15 cellular contexts compared by ENCODE assay signal in genomic region chr14:49497267-49497666, GRCh38.
A peak's percentile ranks its signal among the peaks of the same experiment; 100 is the strongest.
DNase-seq lines count a peak whose midpoint lies in the region; ATAC-seq, FAIRE-seq and TF ChIP-seq lines count a peak whose summit lies in the region.
"Had no signal": no experiment of that assay in that cellular context is flagged by ENCODE, and none has a peak within 500 bp of the region (broad histone marks: within the 10 kb centered on the region; RNA-seq: fewer than 3 reads in every experiment).

No MANE protein-coding gene starts in this region.

- peak; percentile 7 for ATAC-seq in HG03280 (IDR thresholded peaks at IDR 0.05; ENCODE audit: unreplicated experiment)
- no peak for ATAC-seq in activated T-cell treated with anti-CD3 and anti-CD28 coated beads, Interleukin-2, amount 50 U/mL, for 72 hours (replicated peaks in 1 of 2)

- no peak overlapping the region for H3K4me3 Mint-ChIP-seq in activated T-cell treated with anti-CD3 and anti-CD28 coated beads, Interleukin-2, amount 50 U/mL, for 72 hours
- H3K4me3 Mint-ChIP-seq: CD14-positive monocyte; CD4-positive, alpha-beta memory T cell; CD4-positive, CD25-positive, alpha-beta regulatory T cell; CD8-positive, alpha-beta memory T cell had no signal

- H3K36me3 Mint-ChIP-seq in activated T-cell treated with anti-CD3 and anti-CD28 coated beads, Interleukin-2, amount 50 U/mL, for 72 hours (ENCODE audit: insufficient read depth in 2 of 2): no peaks in the 10 kb centered on the region
- H3K36me3 Mint-ChIP-seq: CD14-positive monocyte; CD4-positive, alpha-beta memory T cell; CD4-positive, CD25-positive, alpha-beta regulatory T cell; CD8-positive, alpha-beta memory T cell had no signal

- TF ChIP-seq CTCF in HEK293 (tag by site-specific recombination; IDR thresholded peaks at IDR 0.05) (no peak), spleen (IDR thresholded peaks at IDR 0.05 in 8 of 11, conservative IDR thresholded peaks at IDR 0.05 in 3 of 11) (no peak)

- H3K36me3 ChIP-seq in HEK293 (ENCODE audit: control insufficient read depth in 2 of 2, insufficient read depth in 1 of 2, low read length in 2 of 2): no peaks in the 10 kb centered on the region
- H3K36me3 ChIP-seq in spleen: no peaks in the 10 kb centered on the region
- H3K36me3 ChIP-seq: BE2C, BLaER1 had no signal

- H3K27me3 ChIP-seq in spleen (replicated peaks in 1 of 7): peaks cover 0 to 18% (median 0%) of the 10 kb centered on the region in 7 donors
- H3K27me3 ChIP-seq: BLaER1 had no signal

- peak; percentile 1 for DNase-seq in dermis blood vessel endothelial cell
- no peak for DNase-seq in urothelium cell line (ENCODE audit: low spot score)
- no peak for DNase-seq in erythroblast (lab: John Stamatoyannopoulos, UW)
- DNase-seq in activated T-cell treated with anti-CD3 and anti-CD28 coated beads, Interleukin-2, amount 50 U/mL, for 72 hours: no peak
- DNase-seq in spleen: no peak
- no peak for DNase-seq in NCI-H774 (lab: John Stamatoyannopoulos, UW)
- DNase-seq: 8988T had no signal

- H3K9me3 Mint-ChIP-seq in activated T-cell treated with anti-CD3 and anti-CD28 coated beads, Interleukin-2, amount 50 U/mL, for 72 hours: no peaks in the 10 kb centered on the region
- H3K9me3 Mint-ChIP-seq: CD14-positive monocyte; CD4-positive, alpha-beta memory T cell; CD4-positive, CD25-positive, alpha-beta regulatory T cell; CD8-positive, alpha-beta memory T cell had no signal

- POLR2A ChIA-PET in HEK293 (lab: Yijun Ruan, JAX): no interaction called here

- no peak overlapping the region for H3K4me3 ChIP-seq in HEK293 (ENCODE audit: low read depth, low read length)
- H3K4me3 ChIP-seq in spleen: no peak overlapping the region
- H3K4me3 ChIP-seq: BLaER1 had no signal

- H3K9me3 ChIP-seq in HEK293 (ENCODE audit: control insufficient read depth, insufficient read depth, low read depth, low read length) (no peaks in the 10 kb centered on the region), spleen (no peaks in the 10 kb centered on the region)
- H3K9me3 ChIP-seq: BE2C, BLaER1 had no signal

- intact Hi-C loops in spleen (cut with DNase I; ENCODE audit: low total_unique reads): no loop called here

- H3K27ac ChIP-seq in HEK293 (ENCODE audit: extremely low read depth, low read depth, low read length): no peak overlapping the region
- no peak overlapping the region for H3K27ac ChIP-seq in spleen
- H3K27ac ChIP-seq: BLaER1 had no signal

- TF ChIP-seq POLR2A in erythroblast (IDR thresholded peaks at IDR 0.05; ENCODE audit: low read length) (no peak), spleen (IDR thresholded peaks at IDR 0.05) (no peak)

- H3K4me1 ChIP-seq in HEK293 (ENCODE audit: control insufficient read depth, insufficient read depth, low read length): no peaks in the 10 kb centered on the region
- H3K4me1 ChIP-seq in spleen: no peaks in the 10 kb centered on the region
- H3K4me1 ChIP-seq: BE2C had no signal

- H3K27ac Mint-ChIP-seq in activated T-cell treated with anti-CD3 and anti-CD28 coated beads, Interleukin-2, amount 50 U/mL, for 72 hours: no peak overlapping the region
- H3K27ac Mint-ChIP-seq: CD14-positive monocyte; CD4-positive, alpha-beta memory T cell; CD8-positive, alpha-beta memory T cell had no signal

- H3K27me3 Mint-ChIP-seq in activated T-cell treated with anti-CD3 and anti-CD28 coated beads, Interleukin-2, amount 50 U/mL, for 72 hours (ENCODE audit: low read depth): peaks cover 6% of the 10 kb centered on the region

- no peaks in the 10 kb centered on the region for H3K4me1 Mint-ChIP-seq in activated T-cell treated with anti-CD3 and anti-CD28 coated beads, Interleukin-2, amount 50 U/mL, for 72 hours (ENCODE audit: low read depth)
- H3K4me1 Mint-ChIP-seq: CD4-positive, CD25-positive, alpha-beta regulatory T cell; CD8-positive, alpha-beta memory T cell had no signal

- peak; percentile 79 for FAIRE-seq in urothelium cell line (lab: Jason Lieb, UNC)

- CTCF ChIA-PET in HEK293 (lab: Yijun Ruan, JAX): interaction anchor here (0.6 to 7.4 kb wide), 23 partner anchors 9 to 833 kb away, joined by 3 to 109 read pairs (median 4); no protein-coding TSS in a partner anchor

- 81 to 94% (median 89%) methylated on average over 7 of the region's 7 CpGs for WGBS in spleen, 5 donors

TF ChIP-seq in HEK293, 187 proteins besides CTCF, POLR2A, EP300 and RAD21:
- TF ChIP-seq ZFP69B (tag by site-specific recombination; IDR thresholded peaks at IDR 0.05): no peak
- peak; percentile 69 for TF ChIP-seq ZFHX2 (tag by site-specific recombination; conservative IDR thresholded peaks at IDR 0.05)
- TF ChIP-seq EGR2 (tag by site-specific recombination; IDR thresholded peaks at IDR 0.05; ENCODE audit: low read depth): peak; percentile 54; the same call in 1 of the 2 replicates
